ENCODE assay signal across 21 cellular contexts in genomic region chr2:47162780-47163179, GRCh38. TPM values are rescaled to one million over a fixed set of nuclear protein-coding genes. Genes with fewer than 3 reads are reported as not detected.
A peak's percentile ranks its signal among the peaks of the same experiment; 100 is the strongest.
DNase-seq lines count a peak whose midpoint lies in the region; ATAC-seq and TF ChIP-seq lines count a peak whose summit lies in the region.
"Had no signal": no experiment of that assay in that cellular context is flagged by ENCODE, and none has a peak within 500 bp of the region (broad histone marks: within the 10 kb centered on the region; RNA-seq: fewer than 3 reads in every experiment).

No MANE protein-coding gene starts in this region.

- CTCF ChIA-PET in activated CD4-positive, alpha-beta memory T cell treated with anti-CD3 and anti-CD28 coated beads for 36 hours (lab: Charles Lee): no interaction called here
- CTCF ChIA-PET in activated CD4-positive, alpha-beta memory T cell treated with anti-CD3 and anti-CD28 coated beads, Interleukin-2, amount 10 ng/mL, durations not matched to agents 7 days and 5 days (lab: Charles Lee): interaction anchor here (0.6 kb wide), 1 partner anchor 16 kb away, joined by 4 read pairs; no protein-coding TSS in a partner anchor

- H2AFZ ChIP-seq in GM23248: no peak overlapping the region
- H2AFZ ChIP-seq: hepatocyte had no signal

- no peaks in the 10 kb centered on the region for H3K9me2 ChIP-seq in GM23248 (ENCODE audit: insufficient read depth)

- H3K27ac Mint-ChIP-seq in activated CD4-positive, alpha-beta memory T cell treated with anti-CD3 and anti-CD28 coated beads for 36 hours: peak overlapping the region; percentile 40
- H3K27ac Mint-ChIP-seq in activated CD4-positive, alpha-beta memory T cell treated with anti-CD3 and anti-CD28 coated beads, Interleukin-2, amount 10 ng/mL, durations not matched to agents 7 days and 5 days: no peak overlapping the region
- H3K27ac Mint-ChIP-seq in activated naive CD8-positive, alpha-beta T cell treated with anti-CD3 and anti-CD28 coated beads, Interleukin-2, amount 50 U/mL, for 24 hours: peak overlapping the region; percentile 29
- H3K27ac Mint-ChIP-seq in neural crest cell (ENCODE audit: unreplicated experiment): peak overlapping the region; percentile 35
- H3K27ac Mint-ChIP-seq: T-helper 1 cell treated with Interleukin-12 subunit alpha and Interleukin-12 subunit beta and Interleukin-4 antibody, amounts not matched to agents 30 μg/mL and 1 μg/mL, for 36 hours had no signal

- no peak overlapping the region for H3K4me3 ChIP-seq in GM23248
- no peak overlapping the region for H3K4me3 ChIP-seq in right cardiac atrium (ENCODE audit: low read length)
- H3K4me3 ChIP-seq: BLaER1, colonic mucosa, hepatocyte, lower lobe of right lung had no signal

- H3K9me3 ChIP-seq in GM23248 (ENCODE audit: low read depth) (no peaks in the 10 kb centered on the region), right cardiac atrium (ENCODE audit: control insufficient read depth, low read length) (no peaks in the 10 kb centered on the region)
- H3K9me3 ChIP-seq: BLaER1, colonic mucosa, lower lobe of right lung had no signal

- POLR2A ChIA-PET in activated CD4-positive, alpha-beta memory T cell treated with anti-CD3 and anti-CD28 coated beads for 36 hours (lab: Charles Lee): no interaction called here
- POLR2A ChIA-PET in activated CD4-positive, alpha-beta memory T cell treated with anti-CD3 and anti-CD28 coated beads, Interleukin-2, amount 10 ng/mL, durations not matched to agents 7 days and 5 days (lab: Charles Lee): no interaction called here

- H3K27me3 Mint-ChIP-seq in activated CD4-positive, alpha-beta memory T cell treated with anti-CD3 and anti-CD28 coated beads for 36 hours: no peaks in the 10 kb centered on the region
- H3K27me3 Mint-ChIP-seq in activated CD4-positive, alpha-beta memory T cell treated with anti-CD3 and anti-CD28 coated beads, Interleukin-2, amount 10 ng/mL, durations not matched to agents 7 days and 5 days: no peaks in the 10 kb centered on the region
- no peaks in the 10 kb centered on the region for H3K27me3 Mint-ChIP-seq in activated naive CD8-positive, alpha-beta T cell treated with anti-CD3 and anti-CD28 coated beads, Interleukin-2, amount 50 U/mL, for 24 hours
- H3K27me3 Mint-ChIP-seq in neural crest cell (ENCODE audit: low read depth): no peaks in the 10 kb centered on the region

- in situ Hi-C loops in GM23248 (cut with MboI): no loop called here

- H3K9me3 Mint-ChIP-seq in activated CD4-positive, alpha-beta memory T cell treated with anti-CD3 and anti-CD28 coated beads for 36 hours: no peaks in the 10 kb centered on the region
- no peaks in the 10 kb centered on the region for H3K9me3 Mint-ChIP-seq in activated CD4-positive, alpha-beta memory T cell treated with anti-CD3 and anti-CD28 coated beads, Interleukin-2, amount 10 ng/mL, durations not matched to agents 7 days and 5 days
- H3K9me3 Mint-ChIP-seq in activated naive CD8-positive, alpha-beta T cell treated with anti-CD3 and anti-CD28 coated beads, Interleukin-2, amount 50 U/mL, for 24 hours: no peaks in the 10 kb centered on the region
- no peaks in the 10 kb centered on the region for H3K9me3 Mint-ChIP-seq in neural crest cell
- H3K9me3 Mint-ChIP-seq: T-helper 1 cell treated with Interleukin-12 subunit alpha and Interleukin-12 subunit beta and Interleukin-4 antibody, amounts not matched to agents 30 μg/mL and 1 μg/mL, for 36 hours had no signal

- H3K4me1 ChIP-seq in GM23248 (ENCODE audit: insufficient read depth) (peaks cover 28% of the 10 kb centered on the region), right cardiac atrium (ENCODE audit: control insufficient read depth, insufficient read depth, low read length) (no peaks in the 10 kb centered on the region)
- H3K4me1 ChIP-seq: BLaER1 had no signal

- H3K27ac ChIP-seq in GM23248 (peak overlapping the region; percentile 4; the same call in 1 of the 2 replicates), right cardiac atrium (ENCODE audit: low read length) (no peak overlapping the region)
- H3K27ac ChIP-seq: BLaER1, colonic mucosa, hepatocyte, lower lobe of right lung had no signal

- H3K9ac ChIP-seq in GM23248: 0 out of 2 replicates have a peak overlapping the region, but pooled peaks have one; percentile 1
- H3K9ac ChIP-seq: BLaER1 had no signal

- intact Hi-C loops in activated CD4-positive, alpha-beta memory T cell treated with anti-CD3 and anti-CD28 coated beads for 36 hours (cut with micrococcal nuclease): no loop called here
- intact Hi-C loops in right cardiac atrium (cut with DNase I): no loop called here

- no peak overlapping the region for H3K4me3 Mint-ChIP-seq in activated CD4-positive, alpha-beta memory T cell treated with anti-CD3 and anti-CD28 coated beads for 36 hours
- H3K4me3 Mint-ChIP-seq in activated CD4-positive, alpha-beta memory T cell treated with anti-CD3 and anti-CD28 coated beads, Interleukin-2, amount 10 ng/mL, durations not matched to agents 7 days and 5 days: no peak overlapping the region
- H3K4me3 Mint-ChIP-seq in activated naive CD8-positive, alpha-beta T cell treated with anti-CD3 and anti-CD28 coated beads, Interleukin-2, amount 50 U/mL, for 24 hours: no peak overlapping the region
- no peak overlapping the region for H3K4me3 Mint-ChIP-seq in neural crest cell
- H3K4me3 Mint-ChIP-seq: T-helper 1 cell treated with Interleukin-12 subunit alpha and Interleukin-12 subunit beta and Interleukin-4 antibody, amounts not matched to agents 30 μg/mL and 1 μg/mL, for 36 hours had no signal

- H3K36me3 Mint-ChIP-seq in activated CD4-positive, alpha-beta memory T cell treated with anti-CD3 and anti-CD28 coated beads for 36 hours: peaks cover 54% of the 10 kb centered on the region
- peaks cover 73% of the 10 kb centered on the region for H3K36me3 Mint-ChIP-seq in activated CD4-positive, alpha-beta memory T cell treated with anti-CD3 and anti-CD28 coated beads, Interleukin-2, amount 10 ng/mL, durations not matched to agents 7 days and 5 days (ENCODE audit: low read depth)
- peaks cover 68% of the 10 kb centered on the region for H3K36me3 Mint-ChIP-seq in activated naive CD8-positive, alpha-beta T cell treated with anti-CD3 and anti-CD28 coated beads, Interleukin-2, amount 50 U/mL, for 24 hours (ENCODE audit: low read depth)
- peaks cover 29% of the 10 kb centered on the region for H3K36me3 Mint-ChIP-seq in neural crest cell (ENCODE audit: low read depth)

- H3K27me3 ChIP-seq in GM23248 (replicated peaks; ENCODE audit: insufficient read depth) (no peaks in the 10 kb centered on the region), right cardiac atrium (ENCODE audit: control insufficient read depth, insufficient read depth) (no peaks in the 10 kb centered on the region)
- H3K27me3 ChIP-seq: BLaER1, colonic mucosa, hepatocyte had no signal

- H3K4me1 Mint-ChIP-seq in activated CD4-positive, alpha-beta memory T cell treated with anti-CD3 and anti-CD28 coated beads for 36 hours (ENCODE audit: low read depth): peaks cover 34% of the 10 kb centered on the region
- peaks cover 36% of the 10 kb centered on the region for H3K4me1 Mint-ChIP-seq in activated CD4-positive, alpha-beta memory T cell treated with anti-CD3 and anti-CD28 coated beads, Interleukin-2, amount 10 ng/mL, durations not matched to agents 7 days and 5 days
- peaks cover 31% of the 10 kb centered on the region for H3K4me1 Mint-ChIP-seq in activated naive CD8-positive, alpha-beta T cell treated with anti-CD3 and anti-CD28 coated beads, Interleukin-2, amount 50 U/mL, for 24 hours
- peaks cover 12% of the 10 kb centered on the region for H3K4me1 Mint-ChIP-seq in neural crest cell

- H3K36me3 ChIP-seq in GM23248 (ENCODE audit: low read depth): peaks cover 76% of the 10 kb centered on the region

- peaks cover 88% of the 10 kb centered on the region for H3F3A ChIP-seq in GM23248 (ENCODE audit: insufficient read depth)

- no peak for TF ChIP-seq CTCF in neural crest cell (conservative IDR thresholded peaks at IDR 0.05)

- H3K4me2 ChIP-seq in GM23248 (ENCODE audit: unreplicated experiment): no peak overlapping the region
- H3K4me2 ChIP-seq: BLaER1, hepatocyte had no signal

- H3K79me2 ChIP-seq in GM23248 (ENCODE audit: insufficient read depth): peaks cover 95% of the 10 kb centered on the region

- peaks cover 45% of the 10 kb centered on the region for H4K20me1 ChIP-seq in GM23248 (ENCODE audit: insufficient read depth)

- no peak for ATAC-seq in activated naive CD8-positive, alpha-beta T cell treated with anti-CD3 and anti-CD28 coated beads, Interleukin-2, amount 50 U/mL, for 24 hours
- ATAC-seq in GM21367 (IDR thresholded peaks at IDR 0.05; ENCODE audit: unreplicated experiment): no peak
- ATAC-seq in right cardiac atrium: no peak
- ATAC-seq: lower lobe of right lung had no signal

- DNase-seq in activated CD4-positive, alpha-beta memory T cell treated with anti-CD3 and anti-CD28 coated beads for 36 hours: no peak
- no peak for DNase-seq in activated CD4-positive, alpha-beta memory T cell treated with anti-CD3 and anti-CD28 coated beads, Interleukin-2, amount 10 ng/mL, durations not matched to agents 7 days and 5 days
- DNase-seq in GM23248 (no peak), neural crest cell (ENCODE audit: low read depth, low spot score) (no peak), right cardiac atrium (no peak), COLO829 (ENCODE audit: low spot score) (no peak)
- DNase-seq in activated naive CD8-positive, alpha-beta T cell treated with anti-CD3 and anti-CD28 coated beads, Interleukin-2, amount 50 U/mL, for 24 hours: no peak
- DNase-seq: activated effector memory CD4-positive, alpha-beta T cell treated with Interleukin-2 at 50 U/mL for 16 hours; colonic mucosa; DMS 273 treated with DMSO at 0.1 percent for 48 hours; foreskin fibroblast; lower lobe of right lung; NCI-H1436 treated with DMSO at 0.1 percent for 48 hours; SIG-M5 had no signal

- 96% methylated on average over 3 of the region's 3 CpGs for WGBS in GM23248 (ENCODE audit: low coverage in 1 of 2, low lambda C conversion rate in 2 of 2, missing lambda C conversion rate in 2 of 2), 2 experiments
- 88% methylated on average over 3 of the region's 3 CpGs for WGBS in right cardiac atrium

RNA-seq across cellular contexts. Expression of gene STPG4, which starts 7.7 kb away (rescaled TPM):
- not detected for total RNA-seq in activated CD4-positive, alpha-beta memory T cell treated with anti-CD3 and anti-CD28 coated beads for 36 hours
- under 1 TPM in 1 of 2 experiments, not detected in 1; 0.13 TPM for total RNA-seq in activated CD4-positive, alpha-beta memory T cell treated with anti-CD3 and anti-CD28 coated beads, Interleukin-2, amount 10 ng/mL, durations not matched to agents 7 days and 5 days
- not detected in 2 replicates for total RNA-seq in GM23248 (2014; rRNA removed; shearing (Covaris generic))
- not detected in 2 replicates for polyA plus RNA-seq in GM23248 (2016; fragmentation: Nextera tagmentation; extraction: Ambion mirVana)
- 0.26 and 0.34 TPM in 2 replicates for total RNA-seq in neural crest cell
- under 1 TPM in 2 of 4 donors, not detected in 2; 0.20 to 0.29 TPM for total RNA-seq in right cardiac atrium
- polyA plus RNA-seq in right cardiac atrium: not detected
- total RNA-seq: H4, hepatocyte, skeletal muscle tissue, urinary bladder had no signal

RNA-seq across cellular contexts. Expression of gene CALM2, which starts 13.5 kb away (rescaled TPM):
- total RNA-seq in activated CD4-positive, alpha-beta memory T cell treated with anti-CD3 and anti-CD28 coated beads for 36 hours: 100 to 1,000 TPM; 479 TPM
- total RNA-seq in activated CD4-positive, alpha-beta memory T cell treated with anti-CD3 and anti-CD28 coated beads, Interleukin-2, amount 10 ng/mL, durations not matched to agents 7 days and 5 days: 100 to 1,000 TPM; 426 to 432 TPM
- 1,056 and 1,083 TPM in 2 replicates for total RNA-seq in GM23248 (2014; rRNA removed; shearing (Covaris generic))
- polyA plus RNA-seq in GM23248 (2016; fragmentation: Nextera tagmentation; extraction: Ambion mirVana) (2,147 and 2,171 TPM in 2 replicates), right cardiac atrium (421 TPM)
- total RNA-seq in neural crest cell (510 and 519 TPM in 2 replicates), right cardiac atrium (100 to 1,000 TPM; 281 to 612 (median 394) TPM)
